In the genomic region with DNA sequence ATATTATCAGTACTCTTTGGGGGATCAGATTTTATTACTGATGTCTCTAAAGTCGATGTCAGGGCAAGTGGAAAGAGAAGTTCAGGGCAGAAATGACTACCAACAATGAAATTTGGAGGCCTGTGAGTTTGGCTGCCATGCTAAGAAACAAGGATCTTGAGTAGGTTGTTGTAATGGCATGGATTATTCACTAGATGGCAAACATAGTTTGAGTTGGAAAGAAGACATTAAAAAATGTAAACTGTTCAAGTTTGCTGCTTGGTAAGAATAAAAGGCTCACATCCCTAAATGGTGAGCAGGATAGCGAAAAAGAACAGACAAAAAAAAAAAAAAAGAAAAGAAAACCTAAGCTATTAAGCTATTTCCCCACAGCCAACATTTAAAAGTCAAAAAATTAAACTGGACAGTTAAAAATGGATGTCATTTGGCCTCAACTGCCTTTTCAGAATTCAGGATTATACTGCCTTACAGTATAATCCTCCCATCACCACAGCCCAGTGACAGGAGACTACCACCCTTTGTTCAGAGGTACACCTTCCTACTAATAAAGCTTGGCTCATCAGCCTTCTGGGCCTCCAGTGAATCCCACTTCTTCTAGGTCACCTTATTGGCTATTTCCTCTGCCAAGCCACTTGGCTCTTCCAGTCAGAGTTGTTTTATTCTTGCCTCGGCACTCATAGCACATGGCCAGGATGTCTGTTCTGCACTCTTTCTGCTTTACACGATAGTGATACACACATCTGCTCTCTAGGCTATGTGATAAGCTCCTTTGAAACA, we compare ENCODE assay signal across 8 cellular contexts.
DNase-seq lines count a peak whose midpoint lies in the region; ATAC-seq and TF ChIP-seq lines count a peak whose summit lies in the region.

No MANE protein-coding gene starts in this region.

- no peak for ATAC-seq in GM21360 (IDR thresholded peaks at IDR 0.05; ENCODE audit: unreplicated experiment)
- no peak for ATAC-seq in stimulated activated naive CD8-positive, alpha-beta T cell treated with anti-CD3 and anti-CD28 coated beads, Interleukin-15, Interleukin-2, amounts not matched to agents 100 U/mL and 50 U/mL, for 24 hours

- DNase-seq in DMS114 treated with DMSO at 0.1 percent for 48 hours (lab: John Stamatoyannopoulos, UW; ENCODE audit: unreplicated experiment), result peak; percentile 64
- peak; percentile 62 for DNase-seq in HFFc6
- peak; percentile 76 for DNase-seq in NOMO-1 treated with DMSO at 0.1 percent for 48 hours (lab: John Stamatoyannopoulos, UW; ENCODE audit: unreplicated experiment)
- peak; percentile 7 to 62 for DNase-seq in dermis microvascular lymphatic vessel endothelial cell (ENCODE audit: low read depth in 2 of 2)
- peak; percentile 69 for DNase-seq in mesenchymal stem cell
- DNase-seq in HK-2 (ENCODE audit: unreplicated experiment), result no peak
- DNase-seq in stimulated activated naive CD8-positive, alpha-beta T cell treated with anti-CD3 and anti-CD28 coated beads, Interleukin-15, Interleukin-2, amounts not matched to agents 100 U/mL and 50 U/mL, for 24 hours, result no peak

- H3K14ac ChIP-seq in mesenchymal stem cell (ENCODE audit: low read length in 2 of 2), result no peak overlapping the region

- H2BK12ac ChIP-seq in mesenchymal stem cell (ENCODE audit: low read length in 2 of 2), result no peak overlapping the region

- no peaks in the 10 kb centered on the region for H3K9me3 Mint-ChIP-seq in HFFc6

- H3K4me3 Mint-ChIP-seq in HFFc6, result no peak overlapping the region

- H3K36me3 Mint-ChIP-seq in HFFc6 (ENCODE audit: low read depth), result no peaks in the 10 kb centered on the region; the same call in 1 of the 2 replicates

- peak overlapping the region; percentile 12 for H3K27ac ChIP-seq in mesenchymal stem cell (ENCODE audit: low read length, poor library complexity, severe bottlenecking)

- H4K91ac ChIP-seq in mesenchymal stem cell (ENCODE audit: low read length), result no peak overlapping the region

- no peak overlapping the region for H2BK15ac ChIP-seq in mesenchymal stem cell (ENCODE audit: low read depth, poor library complexity, severe bottlenecking)

- H3K23ac ChIP-seq in mesenchymal stem cell (ENCODE audit: low read length in 2 of 2), result no peak overlapping the region

- WGBS in mesenchymal stem cell, result 67% methylated on average over 4 of the region's 4 CpGs

- H3K4me1 ChIP-seq in mesenchymal stem cell (ENCODE audit: control insufficient read depth, insufficient read depth, low read depth, low read length), result peaks cover 2% of the 10 kb centered on the region

- H3K4ac ChIP-seq in mesenchymal stem cell (ENCODE audit: low read depth in 1 of 2, low read length in 2 of 2), result no peak overlapping the region

- no peaks in the 10 kb centered on the region for H3K9me3 ChIP-seq in mesenchymal stem cell (ENCODE audit: control insufficient read depth, low read length)

- H3K4me2 ChIP-seq in mesenchymal stem cell (ENCODE audit: low read length, poor library complexity, severe bottlenecking), result no peak overlapping the region

- peaks cover 12% of the 10 kb centered on the region; the same call in 1 of the 2 replicates for H3K4me1 Mint-ChIP-seq in HFFc6 (ENCODE audit: low read depth)

- peak overlapping the region; percentile 50 for H3K9ac ChIP-seq in mesenchymal stem cell (ENCODE audit: low read length)

- peak overlapping the region; percentile 12 for H2AK5ac ChIP-seq in mesenchymal stem cell (ENCODE audit: low read length, severe bottlenecking)

- H3K36me3 ChIP-seq in mesenchymal stem cell (ENCODE audit: control insufficient read depth in 1 of 2, insufficient read depth in 2 of 2, low read depth in 1 of 2, low read length in 2 of 2), result peaks cover 3 to 7% of the 10 kb centered on the region in 2 experiments

- no peak overlapping the region for H2BK120ac ChIP-seq in mesenchymal stem cell (ENCODE audit: low read depth, low read length)

- H3K4me3 ChIP-seq in mesenchymal stem cell (ENCODE audit: insufficient read depth in 1 of 2, low read depth in 1 of 2, low read length in 2 of 2), result no peak overlapping the region

- peak; percentile 83 for TF ChIP-seq CTCF in HFFc6 (IDR thresholded peaks at IDR 0.05)

- H3K27me3 ChIP-seq in mesenchymal stem cell (ENCODE audit: control insufficient read depth in 1 of 2, insufficient read depth in 1 of 2, low read length in 2 of 2), result no peaks in the 10 kb centered on the region

- H2BK5ac ChIP-seq in mesenchymal stem cell (ENCODE audit: low read depth, low read length, poor library complexity, severe bottlenecking), result no peak overlapping the region

- peaks cover 2% of the 10 kb centered on the region; the same call in 1 of the 2 replicates for H3K27me3 Mint-ChIP-seq in HFFc6 (ENCODE audit: insufficient read depth)

- H4K8ac ChIP-seq in mesenchymal stem cell (ENCODE audit: low read length), result no peak overlapping the region

- no peak overlapping the region for H2AFZ ChIP-seq in mesenchymal stem cell (ENCODE audit: low read depth, low read length)

- no peak overlapping the region for H3K18ac ChIP-seq in mesenchymal stem cell (ENCODE audit: low read depth in 1 of 2, low read length in 2 of 2)

- H3K79me1 ChIP-seq in mesenchymal stem cell (replicated peaks; ENCODE audit: low read length, poor library complexity, severe bottlenecking), result no peaks in the 10 kb centered on the region

- no peak overlapping the region for H3K27ac Mint-ChIP-seq in HFFc6

Comparison
In these comparisons a context has a peak if more than half of its experiments do, and no peak if none do; other contexts are left out.
1. DNase-seq: peak in DMS114 treated with DMSO at 0.1 percent for 48 hours (single experiment), HFFc6 (single experiment), NOMO-1 treated with DMSO at 0.1 percent for 48 hours (single experiment), dermis microvascular lymphatic vessel endothelial cell (2 of 2) and mesenchymal stem cell (single experiment); none in HK-2 (single experiment) and stimulated activated naive CD8-positive, alpha-beta T cell treated with anti-CD3 and anti-CD28 coated beads, Interleukin-15, Interleukin-2, amounts not matched to agents 100 U/mL and 50 U/mL, for 24 hours (single experiment).